In the genomic region with DNA sequence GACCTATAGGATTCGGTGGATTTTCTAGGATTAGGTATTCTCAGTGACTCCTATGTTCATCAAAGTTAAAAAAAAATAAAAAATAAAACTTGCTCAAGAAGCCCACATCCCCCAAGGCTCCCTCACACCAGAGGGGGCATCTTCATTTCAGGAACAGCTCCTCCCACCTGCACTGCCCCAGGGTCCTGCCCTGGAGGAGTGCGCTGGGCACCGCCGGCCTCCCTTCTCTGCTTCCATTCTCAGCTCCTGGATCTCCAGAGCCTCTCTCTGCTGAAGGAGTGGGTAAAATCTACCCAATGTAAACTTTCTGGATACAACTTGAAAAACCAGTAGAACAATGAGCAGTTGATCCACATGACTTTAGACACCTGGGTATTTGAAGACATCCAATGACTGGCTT, we compare ENCODE assay signal across 8 cellular contexts.
"Had no signal": no experiment of that assay in that cellular context is flagged by ENCODE, and none has a peak within 500 bp of the region (broad histone marks: within the 10 kb centered on the region; RNA-seq: fewer than 3 reads in every experiment).

No MANE protein-coding gene starts in this region.

- H3K27ac Mint-ChIP-seq: HFFc6 had no signal

- DNase-seq: GM23248, GOT3, H7, HFFc6, IMR-90 had no signal

- H3K9me3 ChIP-seq: HAP-1 had no signal

- ATAC-seq: HCT116, K562 had no signal

- H3K4me3 Mint-ChIP-seq: HFFc6 had no signal

- H3K27ac ChIP-seq: GM23248 had no signal

- H3K4me3 ChIP-seq: GM23248, HAP-1, K562 had no signal

- H3K36me3 ChIP-seq: HAP-1 had no signal

- H3K4me1 ChIP-seq: HAP-1 had no signal

- H3K9ac ChIP-seq: GM23248 had no signal
